ENCODE assay signal across 29 cellular contexts in the genomic region with DNA sequence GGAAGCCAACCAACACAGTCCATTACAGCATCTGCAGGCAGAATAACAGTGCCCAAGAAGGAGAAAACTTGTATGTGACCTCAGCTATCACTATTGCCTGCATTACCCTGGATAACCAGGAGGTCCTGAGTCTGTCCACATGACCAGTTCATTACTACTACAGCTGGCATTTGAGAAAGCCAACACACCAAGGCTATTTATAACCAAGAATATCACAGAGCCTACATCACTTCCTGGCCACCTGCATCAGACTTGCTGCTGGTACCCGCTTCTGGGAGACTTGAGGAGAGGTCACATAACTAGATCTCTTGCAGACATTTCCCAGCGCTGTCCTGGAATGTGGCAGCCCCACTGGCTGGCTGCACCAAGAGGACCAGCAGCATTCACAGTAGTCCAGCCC. TPM values are rescaled to one million over a fixed set of nuclear protein-coding genes. Genes with fewer than 3 reads are reported as not detected.
DNase-seq lines count a peak whose midpoint lies in the region; ATAC-seq and TF ChIP-seq lines count a peak whose summit lies in the region.
"Had no signal": no experiment of that assay in that cellular context is flagged by ENCODE, and none has a peak within 500 bp of the region (broad histone marks: within the 10 kb centered on the region; RNA-seq: fewer than 3 reads in every experiment).

No MANE protein-coding gene starts in this region.

- POLR2A ChIA-PET in RWPE1 (lab: Yijun Ruan, JAX; ENCODE audit: low non-redundant PET): no interaction called here

- H3K36me3 ChIP-seq in brain microvascular endothelial cell (replicated peaks): no peaks in the 10 kb centered on the region
- H3K36me3 ChIP-seq: uterus had no signal

- DNase-seq in left ventricle myocardium superior (no peak), cardiac septum (ENCODE audit: low spot score) (no peak), NAMALWA (ENCODE audit: low spot score) (peak; percentile 65), fibroblast of pulmonary artery (ENCODE audit: low read depth) (peak; percentile 21), RWPE1 (ENCODE audit: low spot score) (no peak), AML-193 (lab: John Stamatoyannopoulos, UW) (no peak), brain microvascular endothelial cell (no peak)
- DNase-seq in activated CD8-positive, alpha-beta memory T cell treated with anti-CD3 and anti-CD28 coated beads for 24 hours: no peak
- DNase-seq: activated CD4-positive, alpha-beta T cell treated with anti-CD3 and anti-CD28 coated beads for 4 hours; activated naive CD4-positive, alpha-beta T cell treated with anti-CD3 and anti-CD28 coated beads, Interleukin-2, amount 50 U/mL, for 16 hours; activated T-cell treated with anti-CD3 and anti-CD28 coated beads, Interleukin-2, amount 50 U/mL, for 72 hours; amygdala; Calu3; caudate nucleus; EL; HCEC 1CT; naive thymus-derived CD4-positive, alpha-beta T cell; NCI-H1417; NCI-H446 treated with DMSO at 0.1 percent for 48 hours; nucleus accumbens; SK-N-SH; small intestine; stimulated activated CD4-positive, alpha-beta T cell treated with anti-CD3 and anti-CD28 coated beads, Interleukin-2, amount 100 ng/mL, for 24 hours; T-helper 2 cell; uterus had no signal

- H3K27ac ChIP-seq in RWPE1 (no peak overlapping the region), brain microvascular endothelial cell (no peak overlapping the region)
- H3K27ac ChIP-seq: C4-2B, uterus had no signal

- peak; percentile 51 for ATAC-seq in left ventricle myocardium superior
- ATAC-seq: activated T-cell treated with anti-CD3 and anti-CD28 coated beads, Interleukin-2, amount 50 U/mL, for 72 hours; left lobe of liver; naive thymus-derived CD4-positive, alpha-beta T cell; Panc1 had no signal

- intact Hi-C loops in left ventricle myocardium superior (cut with micrococcal nuclease) (no loop called here), cardiac septum (cut with DNase I) (no loop called here)

- TF ChIP-seq CTCF in fibroblast of pulmonary artery (IDR thresholded peaks at IDR 0.05; ENCODE audit: low read length, missing control alignments) (no peak), RWPE1 (conservative IDR thresholded peaks at IDR 0.05; ENCODE audit: low read depth) (no peak), brain microvascular endothelial cell (IDR thresholded peaks at IDR 0.05; ENCODE audit: low read depth, low read length, missing control alignments) (no peak)

- CTCF ChIA-PET in RWPE1 (lab: Yijun Ruan, JAX): no interaction called here

- in situ Hi-C loops in brain microvascular endothelial cell (cut with HindIII; ENCODE audit: low pct_ligation_motif_present, low sequenced_read_pairs): no loop called here

- no peak overlapping the region for H3K4me3 ChIP-seq in fibroblast of pulmonary artery (replicated peaks; ENCODE audit: low read depth, low read length)
- no peak overlapping the region for H3K4me3 ChIP-seq in brain microvascular endothelial cell (ENCODE audit: low read depth, low read length)
- H3K4me3 ChIP-seq: uterus had no signal

- H3K27me3 ChIP-seq in brain microvascular endothelial cell (replicated peaks): no peaks in the 10 kb centered on the region
- H3K27me3 ChIP-seq: uterus had no signal

RNA-seq across cellular contexts. Expression of gene OR56B4, which starts 11.1 kb away (rescaled TPM):
- not detected for total RNA-seq in left ventricle myocardium superior
- not detected for total RNA-seq in cardiac septum
- total RNA-seq: activated T-cell treated with anti-CD3 and anti-CD28 coated beads, Interleukin-2, amount 50 U/mL, for 72 hours; Calu3; left lobe of liver; naive thymus-derived CD4-positive, alpha-beta T cell; subcutaneous adipose tissue; uterus had no signal

Comparison
In these comparisons a context has a peak if more than half of its experiments do, and no peak if none do; other contexts are left out.
1. DNase-seq: peak in NAMALWA (single experiment) and fibroblast of pulmonary artery (single experiment); none in left ventricle myocardium superior (single experiment), cardiac septum (single experiment), activated CD8-positive, alpha-beta memory T cell treated with anti-CD3 and anti-CD28 coated beads for 24 hours (single experiment), RWPE1 (single experiment), AML-193 (0 of 2) and brain microvascular endothelial cell (single experiment).